In genomic region chr1:200640373-200641174, GRCh38 we compare ENCODE assay signal across 1 cellular context.
TF ChIP-seq lines count a peak whose summit lies in the region.

No MANE protein-coding gene starts in this region.

TF ChIP-seq in SK-N-SH, 30 proteins besides CTCF, POLR2A, EP300 and RAD21 (continued from another document):
- no peak for TF ChIP-seq USF2 (IDR thresholded peaks at IDR 0.05; ENCODE audit: borderline replicate concordance, low read depth, low read length)
- TF ChIP-seq TCF12 (IDR thresholded peaks at IDR 0.05), result no peak
- TF ChIP-seq RXRA (IDR thresholded peaks at IDR 0.05; ENCODE audit: borderline replicate concordance, low read depth), result no peak
TF ChIP-seq in SK-N-SH: peak in this region for 0.
